Comparison of ENCODE assay signal across 20 cellular contexts in the genomic region with DNA sequence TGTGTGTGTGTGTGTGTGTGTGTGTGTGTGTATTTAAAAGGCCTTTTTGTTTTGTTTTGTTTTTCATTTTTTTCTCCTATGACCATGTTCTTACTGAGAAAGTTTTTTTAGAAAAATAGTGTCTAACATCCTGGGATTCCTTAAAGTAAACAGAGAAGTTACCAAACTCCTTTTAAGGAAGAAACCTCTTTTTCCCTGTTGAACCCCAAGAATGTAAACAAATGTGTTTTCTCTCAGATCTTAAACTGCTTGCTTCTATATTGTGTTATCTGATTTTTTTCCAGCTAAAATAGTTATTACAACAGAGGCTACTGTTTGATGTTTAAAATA. TPM values are rescaled to one million over a fixed set of nuclear protein-coding genes. Genes with fewer than 3 reads are reported as not detected.
DNase-seq lines count a peak whose midpoint lies in the region; ATAC-seq, FAIRE-seq and TF ChIP-seq lines count a peak whose summit lies in the region.
"Had no signal": no experiment of that assay in that cellular context is flagged by ENCODE, and none has a peak within 500 bp of the region (broad histone marks: within the 10 kb centered on the region; RNA-seq: fewer than 3 reads in every experiment).

No MANE protein-coding gene starts in this region.

- H3K79me1 ChIP-seq in mesenchymal stem cell (replicated peaks; ENCODE audit: low read length, poor library complexity, severe bottlenecking): no peaks in the 10 kb centered on the region

- H3K27ac ChIP-seq in HepG2 (ENCODE audit: extremely low read length, insufficient read depth, low read length) (no peak overlapping the region), right lobe of liver (no peak overlapping the region), mesenchymal stem cell (ENCODE audit: low read length, poor library complexity, severe bottlenecking) (peak overlapping the region; percentile 29)
- H3K27ac ChIP-seq: 22Rv1, VCaP had no signal

- H3K4me1 ChIP-seq in HepG2 (ENCODE audit: insufficient read depth, low read length) (peaks cover 47% of the 10 kb centered on the region), right lobe of liver (no peaks in the 10 kb centered on the region), mesenchymal stem cell (ENCODE audit: control insufficient read depth, insufficient read depth, low read depth, low read length) (no peaks in the 10 kb centered on the region)
- H3K4me1 ChIP-seq: Peyer's patch had no signal

- POLR2A ChIA-PET in HepG2 (lab: Yijun Ruan, JAX): no interaction called here
- POLR2A ChIA-PET in activated CD4-positive, alpha-beta memory T cell treated with anti-CD3 and anti-CD28 coated beads, Interleukin-2, amount 10 ng/mL, durations not matched to agents 7 days and 5 days (lab: Charles Lee): no interaction called here

- no peak overlapping the region for H3K18ac ChIP-seq in mesenchymal stem cell (ENCODE audit: low read depth in 1 of 2, low read length in 2 of 2)

- TF ChIP-seq RAD21 in HepG2 (CRISPR knock-in tag; IDR thresholded peaks at IDR 0.05): no peak

- no peak overlapping the region for H4K91ac ChIP-seq in mesenchymal stem cell (ENCODE audit: low read length)

- intact Hi-C loops in HepG2 (cut with micrococcal nuclease; ENCODE audit: unreplicated experiment): no loop called here
- intact Hi-C loops in right lobe of liver (cut with DNase I): no loop called here

- TF ChIP-seq EP300 in HepG2 (IDR thresholded peaks at IDR 0.05; ENCODE audit: low read depth in 2 of 2, low read length in 2 of 2) (no peak), HepG2 (CRISPR knock-in tag; IDR thresholded peaks at IDR 0.05; ENCODE audit: borderline replicate concordance) (no peak)

- no peaks in the 10 kb centered on the region for H4K20me1 ChIP-seq in HepG2 (ENCODE audit: insufficient read depth, low read length)

- FAIRE-seq in HepG2 (lab: Jason Lieb, UNC) (no peak), frontal cortex (lab: Jason Lieb, UNC) (no peak)
- FAIRE-seq: islet of Langerhans, pancreas had no signal

- no peak overlapping the region for H3K14ac ChIP-seq in mesenchymal stem cell (ENCODE audit: low read length in 2 of 2)

- H3K23ac ChIP-seq in mesenchymal stem cell (ENCODE audit: low read length in 2 of 2): no peak overlapping the region

- in situ Hi-C loops in HepG2 (cut with HindIII; ENCODE audit: extremely low pct_ligation_motif_present, low pct_unique_long_range_greater_than_20kb): no loop called here

- TF ChIP-seq POLR2A in HepG2 (IDR thresholded peaks at IDR 0.05; ENCODE audit: insufficient read depth in 1 of 2, low read depth in 2 of 2, low read length in 2 of 2) (no peak), right lobe of liver (IDR thresholded peaks at IDR 0.05) (no peak)

- H3K4me3 ChIP-seq in HepG2 (replicated peaks in 1 of 3; ENCODE audit: insufficient read depth in 1 of 3, low read depth in 2 of 3, low read length in 3 of 3): no peak overlapping the region
- no peak overlapping the region for H3K4me3 ChIP-seq in right lobe of liver
- H3K4me3 ChIP-seq in choroid plexus epithelial cell (ENCODE audit: low read depth, low read length): no peak overlapping the region
- no peak overlapping the region for H3K4me3 ChIP-seq in mesenchymal stem cell (ENCODE audit: insufficient read depth in 1 of 2, low read depth in 1 of 2, low read length in 2 of 2)
- H3K4me3 ChIP-seq: gastroesophageal sphincter, pancreas, Peyer's patch had no signal

- no peak overlapping the region for H2BK15ac ChIP-seq in mesenchymal stem cell (ENCODE audit: low read depth, poor library complexity, severe bottlenecking)

- ATAC-seq in HepG2 (no peak), right lobe of liver (no peak), HG02678 (IDR thresholded peaks at IDR 0.05; ENCODE audit: unreplicated experiment) (no peak)
- ATAC-seq in activated CD8-positive, alpha-beta memory T cell treated with anti-CD3 and anti-CD28 coated beads, Interleukin-2, amount 10 ng/mL, durations not matched to agents 7 days and 5 days: no peak
- ATAC-seq: gastroesophageal sphincter; stimulated activated naive CD8-positive, alpha-beta T cell treated with anti-CD3 and anti-CD28 coated beads, Interleukin-15, amount 100 ng/mL, for 72 hours had no signal

- peaks cover 8% of the 10 kb centered on the region for H3K27me3 Mint-ChIP-seq in activated CD4-positive, alpha-beta memory T cell treated with anti-CD3 and anti-CD28 coated beads, Interleukin-2, amount 10 ng/mL, durations not matched to agents 7 days and 5 days
- H3K27me3 Mint-ChIP-seq in activated CD8-positive, alpha-beta memory T cell treated with anti-CD3 and anti-CD28 coated beads, Interleukin-2, amount 10 ng/mL, durations not matched to agents 7 days and 5 days: peaks cover 15% of the 10 kb centered on the region

- no peaks in the 10 kb centered on the region for H3K36me3 Mint-ChIP-seq in activated CD4-positive, alpha-beta memory T cell treated with anti-CD3 and anti-CD28 coated beads, Interleukin-2, amount 10 ng/mL, durations not matched to agents 7 days and 5 days (ENCODE audit: low read depth)
- peaks cover 1% of the 10 kb centered on the region for H3K36me3 Mint-ChIP-seq in activated CD8-positive, alpha-beta memory T cell treated with anti-CD3 and anti-CD28 coated beads, Interleukin-2, amount 10 ng/mL, durations not matched to agents 7 days and 5 days

- CTCF ChIA-PET in HepG2 (lab: Yijun Ruan, JAX; ENCODE audit: low intra/inter-chr PET ratio, low total read pairs): no interaction called here
- CTCF ChIA-PET in activated CD4-positive, alpha-beta memory T cell treated with anti-CD3 and anti-CD28 coated beads, Interleukin-2, amount 10 ng/mL, durations not matched to agents 7 days and 5 days (lab: Charles Lee): no interaction called here
- CTCF ChIA-PET in activated CD8-positive, alpha-beta memory T cell treated with anti-CD3 and anti-CD28 coated beads, Interleukin-2, amount 10 ng/mL, durations not matched to agents 7 days and 5 days (lab: Charles Lee): interaction anchor here (0.7 kb wide), 1 partner anchor 1072 kb away, joined by 3 read pairs; no protein-coding TSS in a partner anchor

- no peak overlapping the region for H2AK5ac ChIP-seq in mesenchymal stem cell (ENCODE audit: low read length, severe bottlenecking)

- no peaks in the 10 kb centered on the region for H3K27me3 ChIP-seq in HepG2 (ENCODE audit: control insufficient read depth in 1 of 2, insufficient read depth in 2 of 2, low read length in 2 of 2)
- H3K27me3 ChIP-seq in right lobe of liver: no peaks in the 10 kb centered on the region
- no peaks in the 10 kb centered on the region for H3K27me3 ChIP-seq in mesenchymal stem cell (ENCODE audit: control insufficient read depth in 1 of 2, insufficient read depth in 1 of 2, low read length in 2 of 2)
- H3K27me3 ChIP-seq: gastroesophageal sphincter, pancreas, Peyer's patch had no signal

- H3K4me2 ChIP-seq in HepG2 (ENCODE audit: low read depth, low read length) (peak overlapping the region; percentile 53; the same call in 1 of the 2 replicates), mesenchymal stem cell (ENCODE audit: low read length, poor library complexity, severe bottlenecking) (no peak overlapping the region)

- H3K36me3 ChIP-seq in HepG2 (replicated peaks in 1 of 2; ENCODE audit: control insufficient read depth in 1 of 2, insufficient read depth in 2 of 2, low read length in 2 of 2) (no peaks in the 10 kb centered on the region), right lobe of liver (no peaks in the 10 kb centered on the region), mesenchymal stem cell (ENCODE audit: control insufficient read depth in 1 of 2, insufficient read depth in 2 of 2, low read depth in 1 of 2, low read length in 2 of 2) (no peaks in the 10 kb centered on the region)
- H3K36me3 ChIP-seq: gastroesophageal sphincter, pancreas, Peyer's patch had no signal

- H2BK5ac ChIP-seq in mesenchymal stem cell (ENCODE audit: low read depth, low read length, poor library complexity, severe bottlenecking): no peak overlapping the region

- H3K27ac Mint-ChIP-seq in activated CD4-positive, alpha-beta memory T cell treated with anti-CD3 and anti-CD28 coated beads, Interleukin-2, amount 10 ng/mL, durations not matched to agents 7 days and 5 days: no peak overlapping the region
- H3K27ac Mint-ChIP-seq in activated CD8-positive, alpha-beta memory T cell treated with anti-CD3 and anti-CD28 coated beads, Interleukin-2, amount 10 ng/mL, durations not matched to agents 7 days and 5 days: no peak overlapping the region
- H3K27ac Mint-ChIP-seq: activated T-helper 2 cell treated with anti-CD3 and anti-CD28 coated beads, Interferon-gamma antibody, Interleukin-2, Interleukin-4, amounts not matched to agents 10 μg/mL and 5 μg/mL and 100 μg/mL, durations not matched to agents 14 hours and 24 hours and 36 hours; stimulated activated naive CD8-positive, alpha-beta T cell treated with anti-CD3 and anti-CD28 coated beads, Interleukin-15, amount 100 ng/mL, for 72 hours had no signal

- DNase-seq in HepG2 (ENCODE audit: low spot score) (no peak), right lobe of liver (no peak), choroid plexus epithelial cell (ENCODE audit: low read depth) (peak; percentile 89), mesenchymal stem cell (peak; percentile 92), frontal cortex (ENCODE audit: low spot score in 2 of 2) (no peak)
- DNase-seq in activated CD4-positive, alpha-beta memory T cell treated with anti-CD3 and anti-CD28 coated beads, Interleukin-2, amount 10 ng/mL, durations not matched to agents 7 days and 5 days: no peak
- DNase-seq in activated CD8-positive, alpha-beta memory T cell treated with anti-CD3 and anti-CD28 coated beads, Interleukin-2, amount 10 ng/mL, durations not matched to agents 7 days and 5 days: no peak
- DNase-seq: GDM1; MM.1S; NCI-H2029; NCI-H748 treated with DMSO at 0.1 percent for 48 hours; pancreas; Peyer's patch; stimulated activated naive CD8-positive, alpha-beta T cell treated with anti-CD3 and anti-CD28 coated beads, Interleukin-15, amount 100 ng/mL, for 72 hours had no signal

- no peaks in the 10 kb centered on the region for H3K9me3 Mint-ChIP-seq in activated CD4-positive, alpha-beta memory T cell treated with anti-CD3 and anti-CD28 coated beads, Interleukin-2, amount 10 ng/mL, durations not matched to agents 7 days and 5 days
- no peaks in the 10 kb centered on the region for H3K9me3 Mint-ChIP-seq in activated CD8-positive, alpha-beta memory T cell treated with anti-CD3 and anti-CD28 coated beads, Interleukin-2, amount 10 ng/mL, durations not matched to agents 7 days and 5 days (ENCODE audit: low read depth)
- H3K9me3 Mint-ChIP-seq: activated T-helper 2 cell treated with anti-CD3 and anti-CD28 coated beads, Interferon-gamma antibody, Interleukin-2, Interleukin-4, amounts not matched to agents 10 μg/mL and 5 μg/mL and 100 μg/mL, durations not matched to agents 14 hours and 24 hours and 36 hours had no signal

- H2BK12ac ChIP-seq in mesenchymal stem cell (ENCODE audit: low read length in 2 of 2): no peak overlapping the region

- H3K9me3 ChIP-seq in HepG2 (ENCODE audit: low read length) (no peaks in the 10 kb centered on the region), right lobe of liver (no peaks in the 10 kb centered on the region), mesenchymal stem cell (ENCODE audit: control insufficient read depth, low read length) (no peaks in the 10 kb centered on the region)
- H3K9me3 ChIP-seq: gastroesophageal sphincter, pancreas, Peyer's patch had no signal

- H3K9ac ChIP-seq in HepG2 (ENCODE audit: insufficient read depth, low read depth, low read length) (no peak overlapping the region), mesenchymal stem cell (ENCODE audit: low read length) (peak overlapping the region; percentile 18)

- H4K8ac ChIP-seq in mesenchymal stem cell (ENCODE audit: low read length): no peak overlapping the region

- no peak overlapping the region for H2BK120ac ChIP-seq in mesenchymal stem cell (ENCODE audit: low read depth, low read length)

- H2AFZ ChIP-seq in HepG2 (ENCODE audit: low read length) (no peak overlapping the region), mesenchymal stem cell (ENCODE audit: low read depth, low read length) (no peak overlapping the region)

- no TSS peak for BruUV-seq in HepG2 (replicated peaks; lab: Mats Ljungman, UMichigan)

- H3K4me3 Mint-ChIP-seq in activated CD4-positive, alpha-beta memory T cell treated with anti-CD3 and anti-CD28 coated beads, Interleukin-2, amount 10 ng/mL, durations not matched to agents 7 days and 5 days: no peak overlapping the region
- no peak overlapping the region for H3K4me3 Mint-ChIP-seq in activated CD8-positive, alpha-beta memory T cell treated with anti-CD3 and anti-CD28 coated beads, Interleukin-2, amount 10 ng/mL, durations not matched to agents 7 days and 5 days
- H3K4me3 Mint-ChIP-seq: stimulated activated naive CD8-positive, alpha-beta T cell treated with anti-CD3 and anti-CD28 coated beads, Interleukin-15, amount 100 ng/mL, for 72 hours had no signal

- no peaks in the 10 kb centered on the region for H3K4me1 Mint-ChIP-seq in activated CD4-positive, alpha-beta memory T cell treated with anti-CD3 and anti-CD28 coated beads, Interleukin-2, amount 10 ng/mL, durations not matched to agents 7 days and 5 days
- no peaks in the 10 kb centered on the region for H3K4me1 Mint-ChIP-seq in activated CD8-positive, alpha-beta memory T cell treated with anti-CD3 and anti-CD28 coated beads, Interleukin-2, amount 10 ng/mL, durations not matched to agents 7 days and 5 days
- H3K4me1 Mint-ChIP-seq: stimulated activated naive CD8-positive, alpha-beta T cell treated with anti-CD3 and anti-CD28 coated beads, Interleukin-15, amount 100 ng/mL, for 72 hours had no signal

- H3K4ac ChIP-seq in mesenchymal stem cell (ENCODE audit: low read depth in 1 of 2, low read length in 2 of 2): no peak overlapping the region

- TF ChIP-seq CTCF in HepG2 (CRISPR knock-in tag; IDR thresholded peaks at IDR 0.05): no peak
- no peak for TF ChIP-seq CTCF in right lobe of liver (IDR thresholded peaks at IDR 0.05)
- no peak for TF ChIP-seq CTCF in choroid plexus epithelial cell (conservative IDR thresholded peaks at IDR 0.05; ENCODE audit: low read depth, low read length)

- no peaks in the 10 kb centered on the region for H3K79me2 ChIP-seq in HepG2 (ENCODE audit: insufficient read depth, low read length)

RNA-seq across cellular contexts. Expression of gene SNAPC3, which starts 49.5 kb away (rescaled TPM):
- 25.5 and 25.6 TPM in 2 replicates for total RNA-seq in HepG2 (2016; rRNA removed; fragmentation: Illumina TruSeq; extraction: Trizol)
- total RNA-seq in HepG2 (2016; cell fraction: cytosol; rRNA removed; fragmentation: Illumina TruSeq; extraction: Trizol; ENCODE audit: low read depth): 3.6 and 4.5 TPM in 2 replicates
- 24.0 and 25.0 TPM in 2 replicates for total RNA-seq in HepG2 (2016; cell fraction: insoluble cytoplasmic fraction; rRNA removed; fragmentation: Illumina TruSeq; extraction: Trizol)
- total RNA-seq in HepG2 (2016; cell fraction: membrane; rRNA removed; fragmentation: Illumina TruSeq; extraction: Trizol): 8.1 and 9.1 TPM in 2 replicates
- 39.1 TPM in 2 replicates for total RNA-seq in HepG2 (2016; cell fraction: nucleus; rRNA removed; fragmentation: Illumina TruSeq; extraction: Trizol)
- 20.8 and 26.0 TPM in 2 replicates for polyA plus RNA-seq in HepG2 (2011; rRNA removed)
- polyA plus RNA-seq in HepG2 (2011; cell fraction: cytosol; rRNA removed): 11.3 and 14.4 TPM in 2 replicates
- 28.8 and 32.5 TPM in 2 replicates for polyA plus RNA-seq in HepG2 (2011; cell fraction: nucleus; rRNA removed)
- 17.5 and 20.8 TPM in 2 replicates for polyA plus RNA-seq in HepG2 (2012)
- polyA plus RNA-seq in HepG2 (2016; cell fraction: cytosol; fragmentation: Illumina TruSeq; extraction: Trizol; ENCODE audit: low read depth): 2.1 and 2.3 TPM in 2 replicates
- 25.8 and 27.1 TPM in 2 replicates for polyA plus RNA-seq in HepG2 (2016; cell fraction: insoluble cytoplasmic fraction; fragmentation: Illumina TruSeq; extraction: Trizol; ENCODE audit: low read depth)
- polyA plus RNA-seq in HepG2 (2016; cell fraction: membrane; fragmentation: Illumina TruSeq; extraction: Trizol; ENCODE audit: low read depth): 4.4 and 4.9 TPM in 2 replicates
- 32.4 and 33.8 TPM in 2 replicates for polyA plus RNA-seq in HepG2 (2016; cell fraction: nucleus; fragmentation: Illumina TruSeq; extraction: Trizol; ENCODE audit: insufficient read depth, low read depth)
- 8.8 and 12.1 TPM in 2 replicates for polyA minus RNA-seq in HepG2 (2011; rRNA and poly(A)+ RNA removed; ENCODE audit: low replicate concordance)
- polyA minus RNA-seq in HepG2 (2011; cell fraction: cytosol; rRNA and poly(A)+ RNA removed): 14.5 and 18.6 TPM in 2 replicates
- 72.5 and 83.2 TPM in 2 replicates for polyA minus RNA-seq in HepG2 (2011; cell fraction: nucleus; rRNA and poly(A)+ RNA removed)
- total RNA-seq in right lobe of liver: 10 to 100 TPM in 5 of 6 experiments, 1 to 10 TPM in 1; 9.6 to 13.5 (median 13.3) TPM
- polyA plus RNA-seq in mesenchymal stem cell (2013, experiment 1 of 2): 32.6 TPM
- polyA plus RNA-seq in mesenchymal stem cell (2013, experiment 2 of 2): 32.9 TPM
- 10 to 100 TPM; 35.6 to 37.5 TPM for total RNA-seq in activated CD4-positive, alpha-beta memory T cell treated with anti-CD3 and anti-CD28 coated beads, Interleukin-2, amount 10 ng/mL, durations not matched to agents 7 days and 5 days
- total RNA-seq in frontal cortex: 72.2 TPM
- total RNA-seq in activated CD8-positive, alpha-beta memory T cell treated with anti-CD3 and anti-CD28 coated beads, Interleukin-2, amount 10 ng/mL, durations not matched to agents 7 days and 5 days: 10 to 100 TPM; 27.4 to 30.1 TPM

Comparison
In these comparisons a context has a peak if more than half of its experiments do, and no peak if none do; other contexts are left out.
1. DNase-seq: peak in choroid plexus epithelial cell (single experiment) and mesenchymal stem cell (single experiment); none in HepG2 (single experiment), right lobe of liver (0 of 3), activated CD4-positive, alpha-beta memory T cell treated with anti-CD3 and anti-CD28 coated beads, Interleukin-2, amount 10 ng/mL, durations not matched to agents 7 days and 5 days (single experiment), frontal cortex (0 of 2) and activated CD8-positive, alpha-beta memory T cell treated with anti-CD3 and anti-CD28 coated beads, Interleukin-2, amount 10 ng/mL, durations not matched to agents 7 days and 5 days (single experiment).